8 cellular contexts compared by ENCODE assay signal in genomic region chr10:98349508-98349922, GRCh38.
DNase-seq lines count a peak whose midpoint lies in the region; ATAC-seq and TF ChIP-seq lines count a peak whose summit lies in the region.

No MANE protein-coding gene starts in this region.

- intact Hi-C loops in sciatic nerve (cut with DNase I) = no loop called here

- H3K27ac ChIP-seq in coronary artery (no peak overlapping the region), substantia nigra (ENCODE audit: low read depth, low read length, poor library complexity, severe bottlenecking) (no peak overlapping the region)

- DNase-seq in HS-27A (ENCODE audit: low read depth) (peak; percentile 72), coronary artery (ENCODE audit: low spot score) (peak; percentile 77), sciatic nerve (ENCODE audit: low spot score) (peak; percentile 71), substantia nigra (lab: John Stamatoyannopoulos, UW) (no peak)

- TF ChIP-seq CTCF in coronary artery (IDR thresholded peaks at IDR 0.05) = no peak

- H3K4me3 ChIP-seq in coronary artery = peak overlapping the region; percentile 31

- peak; percentile 86 for ATAC-seq in GM18511 (IDR thresholded peaks at IDR 0.05; ENCODE audit: unreplicated experiment)
- peak; percentile 89 for ATAC-seq in sciatic nerve
- ATAC-seq in HG02588 (IDR thresholded peaks at IDR 0.05; ENCODE audit: unreplicated experiment) = no peak
- ATAC-seq in SK-N-SH treated with all-trans-retinoic acid at 6 μM for 48 hours = no peak; the same call in 2 of the 3 replicates
- no peak for ATAC-seq in HG02840 (IDR thresholded peaks at IDR 0.05; ENCODE audit: low FRiP score, unreplicated experiment)

TF ChIP-seq in SK-N-SH treated with all-trans-retinoic acid at 6 μM for 48 hours, 23 proteins besides CTCF, POLR2A, EP300 and RAD21:
- TF ChIP-seq TSHZ2 (CRISPR knock-in tag; IDR thresholded peaks at IDR 0.05) (no peak), SNAI2 (CRISPR knock-in tag; IDR thresholded peaks at IDR 0.05) (no peak), TOX (CRISPR knock-in tag; IDR thresholded peaks at IDR 0.05; ENCODE audit: borderline replicate concordance) (no peak), BACH2 (CRISPR knock-in tag; IDR thresholded peaks at IDR 0.05; ENCODE audit: borderline replicate concordance) (no peak), ARNTL (CRISPR knock-in tag; IDR thresholded peaks at IDR 0.05; ENCODE audit: borderline replicate concordance, low read depth) (no peak), CREB5 (CRISPR knock-in tag; IDR thresholded peaks at IDR 0.05; ENCODE audit: low read depth) (no peak), PATZ1 (CRISPR knock-in tag; IDR thresholded peaks at IDR 0.05; ENCODE audit: borderline replicate concordance) (no peak), CSDC2 (CRISPR knock-in tag; IDR thresholded peaks at IDR 0.05) (no peak), PPARA (CRISPR knock-in tag; IDR thresholded peaks at IDR 0.05; ENCODE audit: borderline replicate concordance) (no peak), ISL1 (CRISPR knock-in tag; IDR thresholded peaks at IDR 0.05) (no peak), ZNF565 (CRISPR knock-in tag; conservative IDR thresholded peaks at IDR 0.05; ENCODE audit: low read depth) (no peak), TCF4 (CRISPR knock-in tag; IDR thresholded peaks at IDR 0.05; ENCODE audit: borderline replicate concordance) (no peak)

Comparison
In these comparisons a context has a peak if more than half of its experiments do, and no peak if none do; other contexts are left out.
1. ATAC-seq: peak in GM18511 (single experiment) and sciatic nerve (single experiment); none in HG02588 (single experiment), SK-N-SH treated with all-trans-retinoic acid at 6 μM for 48 hours (single experiment) and HG02840 (single experiment).
2. DNase-seq: peak in HS-27A (single experiment), coronary artery (single experiment) and sciatic nerve (single experiment); none in substantia nigra (0 of 49).